In genomic region chr17:30380106-30380420, GRCh38 we compare ENCODE assay signal across 8 cellular contexts. TPM values are rescaled to one million over a fixed set of nuclear protein-coding genes. Genes with fewer than 3 reads are reported as not detected.
A peak's percentile ranks its signal among the peaks of the same experiment; 100 is the strongest.
DNase-seq lines count a peak whose midpoint lies in the region; ATAC-seq and TF ChIP-seq lines count a peak whose summit lies in the region.

No MANE protein-coding gene starts in this region.

- no peaks in the 10 kb centered on the region for H3K9me3 Mint-ChIP-seq in brain

- intact Hi-C loops in IMR-90 (cut with micrococcal nuclease) = no loop called here

- ATAC-seq in IMR-90 (ENCODE audit: low read depth) = no peak
- no peak for ATAC-seq in GM19328 (IDR thresholded peaks at IDR 0.05; ENCODE audit: unreplicated experiment)
- no peak for ATAC-seq in GM18520 (IDR thresholded peaks at IDR 0.05; ENCODE audit: unreplicated experiment)

- H2BK20ac ChIP-seq in IMR-90 (ENCODE audit: low read depth, low read length) = no peak overlapping the region

- no peak overlapping the region for H2AFZ ChIP-seq in IMR-90 (replicated peaks; ENCODE audit: low read length, poor library complexity)

- CTCF ChIA-PET in IMR-90 (lab: Yijun Ruan, JAX) = interaction anchor here (0.7 kb wide), 2 partner anchors 18 to 218 kb away, joined by 3 to 4 read pairs; no protein-coding TSS in a partner anchor

- TF ChIP-seq CTCF in GM06990 (IDR thresholded peaks at IDR 0.05; ENCODE audit: insufficient read depth, low read length, poor library complexity, severe bottlenecking) (no peak), IMR-90 (conservative IDR thresholded peaks at IDR 0.05; ENCODE audit: low read depth, low read length) (no peak), brain (conservative IDR thresholded peaks at IDR 0.05) (no peak)

- H2BK15ac ChIP-seq in IMR-90 (ENCODE audit: low read depth, low read length) = no peak overlapping the region

- WGBS in IMR-90 (ENCODE audit: extremely low coverage in 2 of 2, insufficient read length in 1 of 2), 2 experiments = no CpG with 5 or more reads among the region's 4 CpGs

- H3K56ac ChIP-seq in IMR-90 (ENCODE audit: extremely low read depth, insufficient read depth, low read length) = peak overlapping the region; percentile 25; the same call in 1 of the 2 replicates

- in situ Hi-C loops in IMR-90 (cut with MboI; ENCODE audit: low sequenced_read_pairs) = no loop called here

- H3K23ac ChIP-seq in IMR-90 (ENCODE audit: low read depth, low read length) = peak overlapping the region; percentile 65

- BruUV-seq in IMR-90 (replicated peaks; lab: Mats Ljungman, UMichigan) = no TSS peak

- H3K27ac Mint-ChIP-seq in brain = peak overlapping the region; percentile 20 to 91 (median 81)

- H3K27me3 Mint-ChIP-seq in brain = peaks cover 3% of the 10 kb centered on the region

- peaks cover 66% of the 10 kb centered on the region for H3K4me1 Mint-ChIP-seq in brain

- H4K5ac ChIP-seq in IMR-90 (ENCODE audit: low read depth, low read length) = no peak overlapping the region

- H3K9ac ChIP-seq in IMR-90 (ENCODE audit: low read depth, low read length) = peak overlapping the region; percentile 89
- H3K9ac ChIP-seq in mucosa of rectum (ENCODE audit: low read depth in 1 of 2, low read length in 2 of 2) = peak overlapping the region; percentile 63 to 83

- no peak overlapping the region for H2AK5ac ChIP-seq in IMR-90 (ENCODE audit: low read depth, low read length)

- H4K20me1 ChIP-seq in IMR-90 (ENCODE audit: insufficient read depth, low read length) = peaks cover 20% of the 10 kb centered on the region; the same call in 1 of the 2 replicates

- H3K36me3 ChIP-seq in GM06990 (ENCODE audit: control insufficient read depth, insufficient read depth, low read length) = no peaks in the 10 kb centered on the region
- H3K36me3 ChIP-seq in IMR-90 (ENCODE audit: control insufficient read depth, insufficient read depth, low read length) = no peaks in the 10 kb centered on the region
- peaks cover 0 to 1% of the 10 kb centered on the region in 2 donors for H3K36me3 ChIP-seq in mucosa of rectum (ENCODE audit: control insufficient read depth in 2 of 2, insufficient read depth in 2 of 2, low read length in 2 of 2)

- DNase-seq in GM06990 (ENCODE audit: extremely low read depth, insufficient read length) (no peak), IMR-90 (peak; percentile 43), caudate nucleus (lab: John Stamatoyannopoulos, UW) (no peak), NCI-H2171 treated with DMSO at 0.1 percent for 48 hours (lab: John Stamatoyannopoulos, UW) (no peak)

- H3K9me3 ChIP-seq in IMR-90 (ENCODE audit: control insufficient read depth, insufficient read depth, low read length) (no peaks in the 10 kb centered on the region), mucosa of rectum (ENCODE audit: control insufficient read depth in 2 of 2, low read length in 2 of 2) (no peaks in the 10 kb centered on the region)

- no peak overlapping the region for H2BK120ac ChIP-seq in IMR-90 (ENCODE audit: low read depth, low read length)

- peaks cover 10% of the 10 kb centered on the region for H3K9me1 ChIP-seq in IMR-90 (ENCODE audit: insufficient read depth, low read length)

- H3K4ac ChIP-seq in IMR-90 (ENCODE audit: low read depth, low read length) = no peak overlapping the region

- H3K14ac ChIP-seq in IMR-90 (replicated peaks; ENCODE audit: low read depth, low read length) = peak overlapping the region; percentile 44; the same call in 1 of the 2 replicates

- H3K36me3 Mint-ChIP-seq in brain = peaks cover 4% of the 10 kb centered on the region

- H3K4me3 ChIP-seq in GM06990 (replicated peaks; ENCODE audit: low read depth, low read length) = peak overlapping the region; percentile 75
- peak overlapping the region; percentile 66 for H3K4me3 ChIP-seq in IMR-90 (ENCODE audit: insufficient read depth, low read depth, low read length)
- peak overlapping the region; percentile 66 to 78 for H3K4me3 ChIP-seq in mucosa of rectum (ENCODE audit: low read length in 2 of 2)

- H3K4me3 Mint-ChIP-seq in brain = peak overlapping the region; percentile 86 to 94 (median 92)

- no peak overlapping the region for H2BK5ac ChIP-seq in IMR-90 (ENCODE audit: low read depth, low read length, poor library complexity, severe bottlenecking)

- TF ChIP-seq RAD21 in IMR-90 (IDR thresholded peaks at IDR 0.05; ENCODE audit: low read length) = no peak

- dilution Hi-C loops in IMR-90 (cut with HindIII; ENCODE audit: low sequenced_read_pairs, unreplicated experiment) = no loop called here

- H3K79me1 ChIP-seq in IMR-90 (ENCODE audit: low read depth in 1 of 2, low read length in 2 of 2) = peaks cover 13 to 34% of the 10 kb centered on the region in 2 experiments

- H3K27me3 ChIP-seq in GM06990 (replicated peaks; ENCODE audit: control insufficient read depth, insufficient read depth, low read length) (no peaks in the 10 kb centered on the region), IMR-90 (ENCODE audit: control insufficient read depth, insufficient read depth, low read length) (no peaks in the 10 kb centered on the region), mucosa of rectum (ENCODE audit: control insufficient read depth in 2 of 2, insufficient read depth in 2 of 2, low read length in 2 of 2) (no peaks in the 10 kb centered on the region)

- no peak overlapping the region for H4K8ac ChIP-seq in IMR-90 (ENCODE audit: low read depth in 2 of 2, low read length in 2 of 2)

- H4K91ac ChIP-seq in IMR-90 (ENCODE audit: insufficient read depth, low read depth, low read length) = no peak overlapping the region

- H3K18ac ChIP-seq in IMR-90 (ENCODE audit: low read depth, low read length) = no peak overlapping the region

- H3K27ac ChIP-seq in IMR-90 (ENCODE audit: insufficient read depth, low read length) = no peak overlapping the region
- H3K27ac ChIP-seq in mucosa of rectum (ENCODE audit: low read depth in 2 of 2, low read length in 2 of 2) = no peak overlapping the region
- H3K27ac ChIP-seq in caudate nucleus (ENCODE audit: low read depth, low read length) = no peak overlapping the region

- POLR2A ChIA-PET in IMR-90 (lab: Charles Lee; ENCODE audit: unreplicated experiment) = no interaction called here

- no peak overlapping the region for H2AK9ac ChIP-seq in IMR-90 (replicated peaks; ENCODE audit: low read depth, low read length, poor library complexity)

- no peak for TF ChIP-seq POLR2A in IMR-90 (IDR thresholded peaks at IDR 0.05; ENCODE audit: low read depth, low read length)

- peaks cover 15% of the 10 kb centered on the region for H3K4me1 ChIP-seq in IMR-90 (ENCODE audit: control insufficient read depth, insufficient read depth, low read length)
- H3K4me1 ChIP-seq in mucosa of rectum (ENCODE audit: control insufficient read depth in 2 of 2, insufficient read depth in 2 of 2, low read length in 2 of 2) = peaks cover 10 to 23% of the 10 kb centered on the region in 2 donors

- peak overlapping the region; percentile 99 for H3K4me2 ChIP-seq in IMR-90 (ENCODE audit: low read depth, low read length)

TF ChIP-seq in IMR-90, 13 proteins besides CTCF, POLR2A, EP300 and RAD21:
- TF ChIP-seq RFX5 (IDR thresholded peaks at IDR 0.05; ENCODE audit: low read depth, low read length) (no peak), NFE2L2 (IDR thresholded peaks at IDR 0.05; ENCODE audit: low read depth, low read length) (no peak), ELK1 (IDR thresholded peaks at IDR 0.05; ENCODE audit: borderline replicate concordance, low read depth, low read length) (no peak), MAFK (IDR thresholded peaks at IDR 0.05; ENCODE audit: low read depth, low read length) (no peak), FOS (IDR thresholded peaks at IDR 0.05; ENCODE audit: low read depth, low read length) (no peak), RCOR1 (IDR thresholded peaks at IDR 0.05; ENCODE audit: insufficient replicate concordance, low read length) (no peak), SMC3 (IDR thresholded peaks at IDR 0.05; ENCODE audit: low read depth, low read length) (no peak), MAZ (IDR thresholded peaks at IDR 0.05; ENCODE audit: borderline replicate concordance, low read depth, low read length) (no peak), CHD1 (IDR thresholded peaks at IDR 0.05; ENCODE audit: low read depth, low read length) (no peak), USF2 (IDR thresholded peaks at IDR 0.05; ENCODE audit: low read depth, low read length) (no peak), CEBPB (IDR thresholded peaks at IDR 0.05; ENCODE audit: low read depth, low read length) (no peak)

RNA-seq across cellular contexts. Expression of gene CPD, which starts 1.3 kb away (rescaled TPM):
- 78.0 and 94.5 TPM in 2 replicates for total RNA-seq in IMR-90 (2012; rRNA removed)
- polyA plus RNA-seq in IMR-90 (2012; rRNA removed) = 18.5 and 23.4 TPM in 2 replicates
- polyA plus RNA-seq in IMR-90 (2012; cell fraction: cytosol; rRNA removed) = 5.6 and 7.8 TPM in 2 replicates
- polyA plus RNA-seq in IMR-90 (2012; cell fraction: nucleus; rRNA removed; ENCODE audit: low replicate concordance) = 3.5 and 16.3 TPM in 2 replicates
- polyA plus RNA-seq in brain (ENCODE audit: insufficient read depth, low read depth, low replicate concordance) = 26.8 TPM

RNA-seq across cellular contexts. Expression of gene TMIGD1, which starts 46.2 kb away (rescaled TPM):
- total RNA-seq in IMR-90 (2012; rRNA removed) = not detected in 2 replicates
- polyA plus RNA-seq in IMR-90 (2012; rRNA removed) = not detected in 2 replicates
- polyA plus RNA-seq in IMR-90 (2012; cell fraction: cytosol; rRNA removed) = not detected in 2 replicates
- not detected in 2 replicates for polyA plus RNA-seq in IMR-90 (2012; cell fraction: nucleus; rRNA removed; ENCODE audit: low replicate concordance)
- polyA plus RNA-seq in brain (ENCODE audit: insufficient read depth, low read depth, low replicate concordance) = not detected
